In the genomic region with DNA sequence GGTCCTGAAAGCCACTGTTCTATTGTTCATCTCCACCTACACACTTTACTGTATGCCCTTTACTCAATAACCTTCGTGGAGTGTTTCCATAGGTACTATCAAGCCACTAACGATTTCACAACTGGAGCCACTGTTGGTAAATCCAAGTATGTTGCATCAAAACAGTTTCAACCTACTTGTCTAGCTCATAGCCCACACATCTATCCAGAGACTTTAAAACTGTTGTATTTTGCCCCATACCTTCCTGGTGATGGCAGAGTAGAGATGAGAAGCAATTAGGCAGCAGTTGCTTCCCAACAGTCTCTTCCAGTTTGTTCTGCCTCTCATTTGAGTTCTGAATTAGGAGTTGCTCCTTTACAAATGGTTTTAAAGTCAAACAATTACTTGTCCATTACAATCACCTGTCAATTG, we compare ENCODE assay signal across 11 cellular contexts. TPM values are rescaled to one million over a fixed set of nuclear protein-coding genes. Genes with fewer than 3 reads are reported as not detected.
DNase-seq lines count a peak whose midpoint lies in the region; ATAC-seq and TF ChIP-seq lines count a peak whose summit lies in the region.
"Had no signal": no experiment of that assay in that cellular context is flagged by ENCODE, and none has a peak within 500 bp of the region (broad histone marks: within the 10 kb centered on the region; RNA-seq: fewer than 3 reads in every experiment).

No MANE protein-coding gene starts in this region.

- POLR2A ChIA-PET in activated CD8-positive, alpha-beta T cell treated with anti-CD3 and anti-CD28 coated beads, Interleukin-2, amount 10 ng/mL, durations not matched to agents 7 days and 5 days (lab: Charles Lee): no interaction called here

- H3K27me3 Mint-ChIP-seq in activated CD8-positive, alpha-beta T cell treated with anti-CD3 and anti-CD28 coated beads, Interleukin-2, amount 10 ng/mL, durations not matched to agents 7 days and 5 days (ENCODE audit: low read depth): no peaks in the 10 kb centered on the region
- H3K27me3 Mint-ChIP-seq: stimulated activated naive CD8-positive, alpha-beta T cell treated with anti-CD3 and anti-CD28 coated beads, Interleukin-15, Interleukin-2, amounts not matched to agents 100 ng/mL and 50 ng/mL, for 24 hours had no signal

- no peaks in the 10 kb centered on the region for H3K9me3 ChIP-seq in left ventricle myocardium inferior (replicated peaks)

- peak overlapping the region; percentile 73 for H3K4me3 ChIP-seq in left ventricle myocardium inferior

- peaks cover 67% of the 10 kb centered on the region for H3K4me1 ChIP-seq in left ventricle myocardium inferior

- no peak for TF ChIP-seq CTCF in left ventricle myocardium inferior (IDR thresholded peaks at IDR 0.05; ENCODE audit: borderline replicate concordance)

- ATAC-seq in GM19035 (IDR thresholded peaks at IDR 0.05; ENCODE audit: unreplicated experiment): no peak
- ATAC-seq in HG03196 (IDR thresholded peaks at IDR 0.05; ENCODE audit: unreplicated experiment): no peak
- no peak for ATAC-seq in HG03439 (IDR thresholded peaks at IDR 0.05; ENCODE audit: unreplicated experiment)
- no peak for ATAC-seq in activated CD8-positive, alpha-beta T cell treated with anti-CD3 and anti-CD28 coated beads, Interleukin-2, amount 10 ng/mL, durations not matched to agents 7 days and 5 days

- intact Hi-C loops in left ventricle myocardium inferior (cut with micrococcal nuclease): no loop called here

- H3K36me3 Mint-ChIP-seq in activated CD8-positive, alpha-beta T cell treated with anti-CD3 and anti-CD28 coated beads, Interleukin-2, amount 10 ng/mL, durations not matched to agents 7 days and 5 days (ENCODE audit: low read depth): peaks cover 6% of the 10 kb centered on the region

- no peak overlapping the region for H3K4me3 Mint-ChIP-seq in activated CD8-positive, alpha-beta T cell treated with anti-CD3 and anti-CD28 coated beads, Interleukin-2, amount 10 ng/mL, durations not matched to agents 7 days and 5 days
- H3K4me3 Mint-ChIP-seq: stimulated activated naive CD8-positive, alpha-beta T cell treated with anti-CD3 and anti-CD28 coated beads, Interleukin-15, Interleukin-2, amounts not matched to agents 100 ng/mL and 50 ng/mL, for 24 hours had no signal

- no peak overlapping the region for H3K27ac Mint-ChIP-seq in activated CD8-positive, alpha-beta T cell treated with anti-CD3 and anti-CD28 coated beads, Interleukin-2, amount 10 ng/mL, durations not matched to agents 7 days and 5 days
- H3K27ac Mint-ChIP-seq: stimulated activated naive CD8-positive, alpha-beta T cell treated with anti-CD3 and anti-CD28 coated beads, Interleukin-15, Interleukin-2, amounts not matched to agents 100 ng/mL and 50 ng/mL, for 24 hours had no signal

- peaks cover 2% of the 10 kb centered on the region for H3K4me1 Mint-ChIP-seq in activated CD8-positive, alpha-beta T cell treated with anti-CD3 and anti-CD28 coated beads, Interleukin-2, amount 10 ng/mL, durations not matched to agents 7 days and 5 days (ENCODE audit: low read depth)

- H3K9me3 Mint-ChIP-seq in activated CD8-positive, alpha-beta T cell treated with anti-CD3 and anti-CD28 coated beads, Interleukin-2, amount 10 ng/mL, durations not matched to agents 7 days and 5 days (ENCODE audit: insufficient read depth): no peaks in the 10 kb centered on the region
- H3K9me3 Mint-ChIP-seq: stimulated activated naive CD8-positive, alpha-beta T cell treated with anti-CD3 and anti-CD28 coated beads, Interleukin-15, Interleukin-2, amounts not matched to agents 100 ng/mL and 50 ng/mL, for 24 hours had no signal

- peaks cover 8% of the 10 kb centered on the region for H3K36me3 ChIP-seq in left ventricle myocardium inferior

- DNase-seq in GM03348 (ENCODE audit: low spot score) (peak; percentile 47), left ventricle myocardium inferior (no peak), putamen (ENCODE audit: low spot score) (peak; percentile 25)
- no peak for DNase-seq in activated CD8-positive, alpha-beta T cell treated with anti-CD3 and anti-CD28 coated beads, Interleukin-2, amount 10 ng/mL, durations not matched to agents 7 days and 5 days
- DNase-seq: activated CD8-positive, alpha-beta memory T cell treated with anti-CD3 and anti-CD28 coated beads, Interleukin-2, amount 50 U/mL, for 4 hours; NCI-H748 treated with DMSO at 0.1 percent for 48 hours had no signal

- no peaks in the 10 kb centered on the region for H3K27me3 ChIP-seq in left ventricle myocardium inferior (ENCODE audit: low read depth)

- CTCF ChIA-PET in activated CD8-positive, alpha-beta T cell treated with anti-CD3 and anti-CD28 coated beads, Interleukin-2, amount 10 ng/mL, durations not matched to agents 7 days and 5 days (lab: Charles Lee): no interaction called here

- H3K27ac ChIP-seq in angular gyrus (ENCODE audit: low read depth, low read length) (peak overlapping the region; percentile 89), left ventricle myocardium inferior (replicated peaks) (peak overlapping the region; percentile 92)

RNA-seq across cellular contexts. Expression of a gene that starts 0.6 kb away (rescaled TPM):
- total RNA-seq in left ventricle myocardium inferior: 23.5 TPM
- total RNA-seq in activated CD8-positive, alpha-beta T cell treated with anti-CD3 and anti-CD28 coated beads, Interleukin-2, amount 10 ng/mL, durations not matched to agents 7 days and 5 days: not detected

RNA-seq across cellular contexts. Expression of a gene that starts 8.6 kb away (rescaled TPM):
- total RNA-seq in left ventricle myocardium inferior: 23.3 TPM
- 10 to 100 TPM; 67.4 to 68.4 TPM for total RNA-seq in activated CD8-positive, alpha-beta T cell treated with anti-CD3 and anti-CD28 coated beads, Interleukin-2, amount 10 ng/mL, durations not matched to agents 7 days and 5 days

Comparison
In these comparisons a context has a peak if more than half of its experiments do, and no peak if none do; other contexts are left out.
1. DNase-seq: peak in GM03348 (single experiment) and putamen (single experiment); none in left ventricle myocardium inferior (single experiment) and activated CD8-positive, alpha-beta T cell treated with anti-CD3 and anti-CD28 coated beads, Interleukin-2, amount 10 ng/mL, durations not matched to agents 7 days and 5 days (single experiment).
2. RNA of a gene that starts 0.6 kb away (total RNA-seq): 23.5 TPM in left ventricle myocardium inferior (single experiment); not detected in activated CD8-positive, alpha-beta T cell treated with anti-CD3 and anti-CD28 coated beads, Interleukin-2, amount 10 ng/mL, durations not matched to agents 7 days and 5 days; every median in the first group is over 10 times any median in the second.